In genomic region chr12:106345739-106346138, GRCh38 we compare ENCODE assay signal across 8 cellular contexts. TPM values are rescaled to one million over a fixed set of nuclear protein-coding genes. Genes with fewer than 3 reads are reported as not detected.
DNase-seq lines count a peak whose midpoint lies in the region; ATAC-seq and TF ChIP-seq lines count a peak whose summit lies in the region.

No MANE protein-coding gene starts in this region.

- CTCF ChIA-PET in activated CD4-positive, alpha-beta memory T cell treated with anti-CD3 and anti-CD28 coated beads, Interleukin-2, amount 10 ng/mL, durations not matched to agents 7 days and 5 days (lab: Charles Lee), result interaction anchor here (0.6 to 1.6 kb wide), 4 partner anchors 9 to 118 kb away, joined by 3 to 10 read pairs (median 5); partner anchors contain the start of gene POLR3B

- peaks cover 26% of the 10 kb centered on the region for H3K36me3 Mint-ChIP-seq in osteocyte (ENCODE audit: unreplicated experiment)
- H3K36me3 Mint-ChIP-seq in activated CD4-positive, alpha-beta memory T cell treated with anti-CD3 and anti-CD28 coated beads, Interleukin-2, amount 10 ng/mL, durations not matched to agents 7 days and 5 days (ENCODE audit: low read depth), result no peaks in the 10 kb centered on the region

- peaks cover 10% of the 10 kb centered on the region for H3K4me1 Mint-ChIP-seq in osteocyte (ENCODE audit: unreplicated experiment)
- no peaks in the 10 kb centered on the region for H3K4me1 Mint-ChIP-seq in activated CD4-positive, alpha-beta memory T cell treated with anti-CD3 and anti-CD28 coated beads, Interleukin-2, amount 10 ng/mL, durations not matched to agents 7 days and 5 days

- no peak overlapping the region for H3K27ac ChIP-seq in SJSA1

- TF ChIP-seq CTCF in osteocyte (IDR thresholded peaks at IDR 0.05), result peak; percentile 59

- no peak for ATAC-seq in HG03432 (IDR thresholded peaks at IDR 0.05; ENCODE audit: unreplicated experiment)

- POLR2A ChIA-PET in activated CD4-positive, alpha-beta memory T cell treated with anti-CD3 and anti-CD28 coated beads, Interleukin-2, amount 10 ng/mL, durations not matched to agents 7 days and 5 days (lab: Charles Lee), result no interaction called here

- no peak overlapping the region for H3K4me3 Mint-ChIP-seq in osteocyte (ENCODE audit: unreplicated experiment)
- no peak overlapping the region for H3K4me3 Mint-ChIP-seq in activated CD4-positive, alpha-beta memory T cell treated with anti-CD3 and anti-CD28 coated beads, Interleukin-2, amount 10 ng/mL, durations not matched to agents 7 days and 5 days

- peaks cover 8% of the 10 kb centered on the region for H3K4me1 ChIP-seq in SJSA1 (replicated peaks)

- H3K27me3 ChIP-seq in H7 (ENCODE audit: control insufficient read depth, insufficient read depth, low read length) (no peaks in the 10 kb centered on the region), SJSA1 (replicated peaks) (no peaks in the 10 kb centered on the region)

- H3K9me3 ChIP-seq in SJSA1 (replicated peaks), result no peaks in the 10 kb centered on the region

- DNase-seq in ACHN, result peak; percentile 70
- DNase-seq in H7, result peak; percentile 38
- peak; percentile 15 to 43 for DNase-seq in SJSA1 (ENCODE audit: low read depth in 1 of 2, low spot score in 2 of 2)
- peak; percentile 63 for DNase-seq in fibroblast of peridontal ligament (ENCODE audit: extremely low read depth)
- no peak for DNase-seq in osteocyte (ENCODE audit: extremely low spot score, unreplicated experiment)
- no peak for DNase-seq in T-helper 9 cell
- DNase-seq in activated CD4-positive, alpha-beta memory T cell treated with anti-CD3 and anti-CD28 coated beads, Interleukin-2, amount 10 ng/mL, durations not matched to agents 7 days and 5 days, result no peak

- H3K27me3 Mint-ChIP-seq in osteocyte (ENCODE audit: unreplicated experiment), result peaks cover 8% of the 10 kb centered on the region
- no peaks in the 10 kb centered on the region for H3K27me3 Mint-ChIP-seq in activated CD4-positive, alpha-beta memory T cell treated with anti-CD3 and anti-CD28 coated beads, Interleukin-2, amount 10 ng/mL, durations not matched to agents 7 days and 5 days

- H3K9me3 Mint-ChIP-seq in osteocyte (ENCODE audit: unreplicated experiment), result no peaks in the 10 kb centered on the region
- no peaks in the 10 kb centered on the region for H3K9me3 Mint-ChIP-seq in activated CD4-positive, alpha-beta memory T cell treated with anti-CD3 and anti-CD28 coated beads, Interleukin-2, amount 10 ng/mL, durations not matched to agents 7 days and 5 days

- H3K4me3 ChIP-seq in H7 (ENCODE audit: insufficient read depth, low read depth, low read length) (no peak overlapping the region), SJSA1 (no peak overlapping the region)

- no peak overlapping the region for H3K27ac Mint-ChIP-seq in osteocyte (ENCODE audit: unreplicated experiment)
- H3K27ac Mint-ChIP-seq in activated CD4-positive, alpha-beta memory T cell treated with anti-CD3 and anti-CD28 coated beads, Interleukin-2, amount 10 ng/mL, durations not matched to agents 7 days and 5 days, result no peak overlapping the region

- no peaks in the 10 kb centered on the region for H3K36me3 ChIP-seq in H7 (replicated peaks; ENCODE audit: control insufficient read depth, insufficient read depth, low read length)
- no peaks in the 10 kb centered on the region for H3K36me3 ChIP-seq in SJSA1

- in situ Hi-C loops in ACHN (cut with HindIII; ENCODE audit: low pct_ligation_motif_present, low pct_unique_long_range_greater_than_20kb, low sequenced_read_pairs), result no loop called here

RNA-seq across cellular contexts. Expression of gene POLR3B, which starts 11.8 kb away (rescaled TPM):
- 5.5 and 8.5 TPM in 2 replicates for total RNA-seq in H7 (2014; rRNA removed; shearing (Covaris generic))
- total RNA-seq in SJSA1 (2014; rRNA removed; shearing (Covaris generic)), result 7.9 and 14.3 TPM in 2 replicates
- 8.1 and 8.4 TPM in 2 replicates for total RNA-seq in osteocyte
- 1 to 10 TPM; 3.7 to 4.4 TPM for total RNA-seq in activated CD4-positive, alpha-beta memory T cell treated with anti-CD3 and anti-CD28 coated beads, Interleukin-2, amount 10 ng/mL, durations not matched to agents 7 days and 5 days

RNA-seq across cellular contexts. Expression of gene TCP11L2, which starts 43.2 kb away (rescaled TPM):
- 6.9 and 8.3 TPM in 2 replicates for total RNA-seq in H7 (2014; rRNA removed; shearing (Covaris generic))
- 0.78 and 1.4 TPM in 2 replicates for total RNA-seq in SJSA1 (2014; rRNA removed; shearing (Covaris generic))
- 42.7 and 46.9 TPM in 2 replicates for total RNA-seq in osteocyte
- total RNA-seq in activated CD4-positive, alpha-beta memory T cell treated with anti-CD3 and anti-CD28 coated beads, Interleukin-2, amount 10 ng/mL, durations not matched to agents 7 days and 5 days, result 10 to 100 TPM; 25.1 to 27.8 TPM

Comparison
In these comparisons a context has a peak if more than half of its experiments do, and no peak if none do; other contexts are left out.
1. DNase-seq: peak in ACHN (single experiment), H7 (single experiment), SJSA1 (2 of 2) and fibroblast of peridontal ligament (single experiment); none in osteocyte (single experiment), T-helper 9 cell (single experiment) and activated CD4-positive, alpha-beta memory T cell treated with anti-CD3 and anti-CD28 coated beads, Interleukin-2, amount 10 ng/mL, durations not matched to agents 7 days and 5 days (single experiment).